Comparison of ENCODE assay signal across 8 cellular contexts in the genomic region with DNA sequence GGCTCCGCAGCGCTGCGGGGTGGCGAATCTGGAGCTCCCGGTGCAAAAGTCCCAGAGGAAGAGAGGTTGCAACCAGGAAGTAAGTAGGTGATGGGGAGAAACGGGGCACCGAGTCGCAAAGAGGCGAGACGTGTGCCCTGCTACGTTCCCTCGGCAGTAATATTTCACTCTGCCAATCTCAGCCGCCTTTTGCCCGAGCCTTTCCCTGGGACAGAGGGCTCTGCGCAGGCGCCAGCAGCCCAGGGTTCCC. TPM values are rescaled to one million over a fixed set of nuclear protein-coding genes. Genes with fewer than 3 reads are reported as not detected.
DNase-seq lines count a peak whose midpoint lies in the region; ATAC-seq and FAIRE-seq lines count a peak whose summit lies in the region.

TSS of gene NR1D1 (minus strand) at position 171 of the 250 bp plus-strand sequence. CDS start 495 bp downstream, outside the sequence.

- no peaks in the 10 kb centered on the region for H3K27me3 Mint-ChIP-seq in activated T-helper 2 cell treated with anti-CD3 and anti-CD28 coated beads, Interferon-gamma antibody, Interleukin-2, Interleukin-4, amounts not matched to agents 10 μg/mL and 5 μg/mL and 100 μg/mL, durations not matched to agents 14 hours and 24 hours and 36 hours (ENCODE audit: low read depth)

- peaks cover 35% of the 10 kb centered on the region for H3K36me3 Mint-ChIP-seq in activated T-helper 2 cell treated with anti-CD3 and anti-CD28 coated beads, Interferon-gamma antibody, Interleukin-2, Interleukin-4, amounts not matched to agents 10 μg/mL and 5 μg/mL and 100 μg/mL, durations not matched to agents 14 hours and 24 hours and 36 hours (ENCODE audit: low read depth)

- H3K4me1 Mint-ChIP-seq in activated T-helper 2 cell treated with anti-CD3 and anti-CD28 coated beads, Interferon-gamma antibody, Interleukin-2, Interleukin-4, amounts not matched to agents 10 μg/mL and 5 μg/mL and 100 μg/mL, durations not matched to agents 14 hours and 24 hours and 36 hours (ENCODE audit: low read depth): peaks cover 74% of the 10 kb centered on the region

- H3K4me3 Mint-ChIP-seq in activated T-helper 2 cell treated with anti-CD3 and anti-CD28 coated beads, Interferon-gamma antibody, Interleukin-2, Interleukin-4, amounts not matched to agents 10 μg/mL and 5 μg/mL and 100 μg/mL, durations not matched to agents 14 hours and 24 hours and 36 hours (ENCODE audit: low read depth): peak within 1 kb of the TSS; percentile 87

- H3K9me3 ChIP-seq in right cardiac atrium (ENCODE audit: control insufficient read depth, low read length) (no peaks in the 10 kb centered on the region), small intestine (ENCODE audit: control insufficient read depth, low read depth) (no peaks in the 10 kb centered on the region)

- FAIRE-seq in small intestine (lab: Jason Lieb, UNC): no peak

- H3K4me3 ChIP-seq in H7 (ENCODE audit: insufficient read depth, low read depth, low read length): peak within 1 kb of the TSS; percentile 49
- peak within 1 kb of the TSS; percentile 81 for H3K4me3 ChIP-seq in right cardiac atrium (ENCODE audit: low read length)
- H3K4me3 ChIP-seq in small intestine (ENCODE audit: low read depth in 1 of 2, low read length in 2 of 2): peak within 1 kb of the TSS; percentile 66 to 68

- DNase-seq in H7 (no peak), right cardiac atrium (no peak), small intestine (no peak), NCI-H510A (lab: John Stamatoyannopoulos, UW) (no peak), LoVo (ENCODE audit: low spot score) (no peak), NOMO-1 treated with DMSO at 0.1 percent for 48 hours (lab: John Stamatoyannopoulos, UW; ENCODE audit: unreplicated experiment) (no peak)
- DNase-seq in activated T-helper 2 cell treated with anti-CD3 and anti-CD28 coated beads, Interferon-gamma antibody, Interleukin-2, Interleukin-4, amounts not matched to agents 10 μg/mL and 5 μg/mL and 100 μg/mL, durations not matched to agents 14 hours and 24 hours and 36 hours (ENCODE audit: low spot score): no peak
- no peak for DNase-seq in stimulated activated CD4-positive, alpha-beta T cell treated with anti-CD3 and anti-CD28 coated beads, Interleukin-2, amount 100 ng/mL, for 48 hours

- H3K27ac Mint-ChIP-seq in activated T-helper 2 cell treated with anti-CD3 and anti-CD28 coated beads, Interferon-gamma antibody, Interleukin-2, Interleukin-4, amounts not matched to agents 10 μg/mL and 5 μg/mL and 100 μg/mL, durations not matched to agents 14 hours and 24 hours and 36 hours: peak within 1 kb of the TSS; percentile 73

- no peaks in the 10 kb centered on the region for H3K9me3 Mint-ChIP-seq in activated T-helper 2 cell treated with anti-CD3 and anti-CD28 coated beads, Interferon-gamma antibody, Interleukin-2, Interleukin-4, amounts not matched to agents 10 μg/mL and 5 μg/mL and 100 μg/mL, durations not matched to agents 14 hours and 24 hours and 36 hours

- H3K27me3 ChIP-seq in H7 (ENCODE audit: control insufficient read depth, insufficient read depth, low read length) (peaks cover 12% of the 10 kb centered on the region), right cardiac atrium (ENCODE audit: control insufficient read depth, insufficient read depth) (no peaks in the 10 kb centered on the region), small intestine (ENCODE audit: control insufficient read depth in 2 of 2, insufficient read depth in 2 of 2, low read length in 2 of 2) (no peaks in the 10 kb centered on the region)

- WGBS in right cardiac atrium: under 1% methylated on average over 16 of the region's 16 CpGs
- WGBS in small intestine, 3 donors: 0 to 1% (median 0%) methylated on average over 16 of the region's 16 CpGs

- no peak for ATAC-seq in right cardiac atrium

- intact Hi-C loops in activated T-helper 2 cell treated with anti-CD3 and anti-CD28 coated beads, Interferon-gamma antibody, Interleukin-2, Interleukin-4, amounts not matched to agents 10 μg/mL and 5 μg/mL and 100 μg/mL, durations not matched to agents 14 hours and 24 hours and 36 hours (cut with micrococcal nuclease): loop anchor here (10.0 kb wide), 1 partner anchor 184 kb away; the partner anchor contains the start of gene CDC6
- intact Hi-C loops in right cardiac atrium (cut with DNase I): no loop called here

- H3K4me1 ChIP-seq in right cardiac atrium (ENCODE audit: control insufficient read depth, insufficient read depth, low read length) (peaks cover 45% of the 10 kb centered on the region), small intestine (ENCODE audit: control insufficient read depth in 2 of 2, insufficient read depth in 1 of 2, low read depth in 1 of 2, low read length in 1 of 2) (peaks cover 11 to 24% of the 10 kb centered on the region in 2 donors)

- H3K27ac ChIP-seq in right cardiac atrium (ENCODE audit: low read length) (peak within 1 kb of the TSS; percentile 98), small intestine (ENCODE audit: low read depth in 1 of 2, low read length in 1 of 2) (peak within 1 kb of the TSS; percentile 96)

- H3K36me3 ChIP-seq in H7 (replicated peaks; ENCODE audit: control insufficient read depth, insufficient read depth, low read length) (peaks cover 10% of the 10 kb centered on the region), small intestine (ENCODE audit: control insufficient read depth in 2 of 2, insufficient read depth in 2 of 2, low read length in 2 of 2) (peaks cover 0 to 8% of the 10 kb centered on the region in 2 donors)

RNA-seq across cellular contexts. Expression of gene NR1D1, which starts in this region (rescaled TPM):
- 1.8 and 3.4 TPM in 2 replicates for total RNA-seq in H7 (2014; rRNA removed; shearing (Covaris generic))
- total RNA-seq in activated T-helper 2 cell treated with anti-CD3 and anti-CD28 coated beads, Interferon-gamma antibody, Interleukin-2, Interleukin-4, amounts not matched to agents 10 μg/mL and 5 μg/mL and 100 μg/mL, durations not matched to agents 14 hours and 24 hours and 36 hours: 6.6 and 6.8 TPM in 2 replicates
- 10 to 100 TPM; 10.2 to 25.1 (median 18.8) TPM for total RNA-seq in right cardiac atrium
- polyA plus RNA-seq in right cardiac atrium (12.3 TPM), small intestine (10 to 100 TPM in 2 of 3 donors, 1 to 10 TPM in 1; 8.5 to 25.1 (median 15.7) TPM)
